Comparison of ENCODE assay signal across 6 cellular contexts in genomic region chr19:5623397-5624153, GRCh38. TPM values are rescaled to one million over a fixed set of nuclear protein-coding genes. Genes with fewer than 3 reads are reported as not detected.
DNase-seq lines count a peak whose midpoint lies in the region; ATAC-seq, FAIRE-seq and TF ChIP-seq lines count a peak whose summit lies in the region.

No MANE protein-coding gene starts in this region.

- TF ChIP-seq CTCF in HEK293 (tag by site-specific recombination; IDR thresholded peaks at IDR 0.05) (no peak), keratinocyte (optimal IDR thresholded peaks at IDR 0.05 in 1 of 3, IDR thresholded peaks at IDR 0.05 in 1 of 3, conservative IDR thresholded peaks at IDR 0.05 in 1 of 3; ENCODE audit: extremely low read depth in 1 of 3, insufficient read depth in 2 of 3, low read length in 3 of 3) (no peak), upper lobe of left lung (IDR thresholded peaks at IDR 0.05) (no peak)
- TF ChIP-seq CTCF in activated CD8-positive, alpha-beta T cell treated with anti-CD3 and anti-CD28 coated beads for 36 hours (IDR thresholded peaks at IDR 0.05), result no peak

- peak overlapping the region; percentile 100 for H3K27ac Mint-ChIP-seq in activated CD8-positive, alpha-beta T cell treated with anti-CD3 and anti-CD28 coated beads for 36 hours

- peak overlapping the region; percentile 78 for H2AFZ ChIP-seq in keratinocyte (ENCODE audit: control insufficient read depth, low read length)

- intact Hi-C loops in activated CD8-positive, alpha-beta T cell treated with anti-CD3 and anti-CD28 coated beads for 36 hours (cut with micrococcal nuclease), result loop anchor here (5.0 kb wide), 1 partner anchor 59 kb away; the partner anchor contains the start of genes HSD11B1L and MICOS13

- H3K4me3 ChIP-seq in HEK293 (ENCODE audit: low read depth, low read length) (peak overlapping the region; percentile 93), keratinocyte (ENCODE audit: control insufficient read depth in 2 of 3, extremely low read depth in 1 of 3, insufficient read depth in 2 of 3, low read depth in 1 of 3, low read length in 3 of 3) (peak overlapping the region; percentile 91 to 95 (median 95)), upper lobe of left lung (peak overlapping the region; percentile 74 to 100 (median 86))

- TF ChIP-seq EP300 in upper lobe of left lung (IDR thresholded peaks at IDR 0.05), result no peak

- no peaks in the 10 kb centered on the region for H3K27me3 Mint-ChIP-seq in activated CD8-positive, alpha-beta T cell treated with anti-CD3 and anti-CD28 coated beads for 36 hours

- H3K9me3 Mint-ChIP-seq in activated CD8-positive, alpha-beta T cell treated with anti-CD3 and anti-CD28 coated beads for 36 hours, result no peaks in the 10 kb centered on the region

- H3K9me1 ChIP-seq in keratinocyte (ENCODE audit: control insufficient read depth, extremely low read depth, insufficient read depth, low read length), result peaks cover 1% of the 10 kb centered on the region

- peaks cover 18% of the 10 kb centered on the region for H3K4me1 ChIP-seq in HEK293 (ENCODE audit: control insufficient read depth, insufficient read depth, low read length)
- H3K4me1 ChIP-seq in keratinocyte (ENCODE audit: control insufficient read depth, extremely low read depth, insufficient read depth, low read length), result peaks cover 22% of the 10 kb centered on the region
- peaks cover 69 to 79% (median 72%) of the 10 kb centered on the region in 4 donors for H3K4me1 ChIP-seq in upper lobe of left lung

- H3K9ac ChIP-seq in keratinocyte (ENCODE audit: control insufficient read depth, extremely low read depth, insufficient read depth, low read length), result peak overlapping the region; percentile 97

- CTCF ChIA-PET in HEK293 (lab: Yijun Ruan, JAX), result interaction anchor here (0.6 to 1.0 kb wide), 3 partner anchors 9 to 1580 kb away, joined by 3 to 6 read pairs (median 5); no protein-coding TSS in a partner anchor
- CTCF ChIA-PET in activated CD8-positive, alpha-beta T cell treated with anti-CD3 and anti-CD28 coated beads for 36 hours (lab: Charles Lee), result interaction anchor here (1.4 to 4.2 kb wide), 3 partner anchors 10 to 96 kb away, joined by 3 to 32 read pairs (median 5); partner anchors contain the start of genes CATSPERD, LONP1 and RPL36

- H3K4me1 Mint-ChIP-seq in activated CD8-positive, alpha-beta T cell treated with anti-CD3 and anti-CD28 coated beads for 36 hours (ENCODE audit: low read depth), result peaks cover 67% of the 10 kb centered on the region

- H3K27me3 ChIP-seq in keratinocyte (ENCODE audit: control insufficient read depth, extremely low read depth, insufficient read depth, low read length) (no peaks in the 10 kb centered on the region), upper lobe of left lung (no peaks in the 10 kb centered on the region)

- FAIRE-seq in keratinocyte (lab: Jason Lieb, UNC), result no peak

- peaks cover 96% of the 10 kb centered on the region for H3K79me2 ChIP-seq in keratinocyte (ENCODE audit: control insufficient read depth, insufficient read depth, low read length)

- dilution Hi-C loops in keratinocyte (cut with MboI; ENCODE audit: extremely low pct_ligation_motif_present, low sequenced_read_pairs), result no loop called here

- DNase-seq in activated CD8-positive, alpha-beta T cell treated with anti-CD3 and anti-CD28 coated beads for 36 hours, result peak; percentile 12
- no peak for DNase-seq in keratinocyte (ENCODE audit: low read depth, low spot score)
- no peak for DNase-seq in upper lobe of left lung
- no peak for DNase-seq in midbrain (lab: John Stamatoyannopoulos, UW)

- H3K27ac ChIP-seq in HEK293 (ENCODE audit: extremely low read depth, low read depth, low read length) (peak overlapping the region; percentile 89), keratinocyte (ENCODE audit: control insufficient read depth, insufficient read depth, low read length) (peak overlapping the region; percentile 87), upper lobe of left lung (peak overlapping the region; percentile 89 to 98 (median 96))

- H3K4me3 Mint-ChIP-seq in activated CD8-positive, alpha-beta T cell treated with anti-CD3 and anti-CD28 coated beads for 36 hours, result peak overlapping the region; percentile 100

- peaks cover 24% of the 10 kb centered on the region for H4K20me1 ChIP-seq in keratinocyte (ENCODE audit: control insufficient read depth, extremely low read depth, insufficient read depth, low read length)

- H3K36me3 Mint-ChIP-seq in activated CD8-positive, alpha-beta T cell treated with anti-CD3 and anti-CD28 coated beads for 36 hours (ENCODE audit: low read depth), result peaks cover 71% of the 10 kb centered on the region

- H3K9me3 ChIP-seq in HEK293 (ENCODE audit: control insufficient read depth, insufficient read depth, low read depth, low read length), result no peaks in the 10 kb centered on the region
- H3K9me3 ChIP-seq in keratinocyte (ENCODE audit: control insufficient read depth, low read depth, low read length), result no peaks in the 10 kb centered on the region
- no peaks in the 10 kb centered on the region for H3K9me3 ChIP-seq in upper lobe of left lung

- H3K4me2 ChIP-seq in keratinocyte (ENCODE audit: control insufficient read depth, extremely low read depth, insufficient read depth, low read depth, low read length), result peak overlapping the region; percentile 93

- WGBS in upper lobe of left lung, 2 donors, result 0% methylated on average over 24 to 30 of the region's 55 CpGs

- ATAC-seq in activated CD8-positive, alpha-beta T cell treated with anti-CD3 and anti-CD28 coated beads for 36 hours, result no peak
- no peak for ATAC-seq in upper lobe of left lung (ENCODE audit: low FRiP score in 2 of 2)
- ATAC-seq in HG02870 (IDR thresholded peaks at IDR 0.05; ENCODE audit: unreplicated experiment), result no peak

- TF ChIP-seq POLR2A in upper lobe of left lung (IDR thresholded peaks at IDR 0.05), result no peak

- POLR2A ChIA-PET in HEK293 (lab: Yijun Ruan, JAX), result interaction anchor here (0.6 to 5.5 kb wide), 21 partner anchors 12 to 469 kb away, joined by 3 to 49 read pairs (median 4); partner anchors contain the start of genes MICOS13, RPL36, TINCR and VMAC
- POLR2A ChIA-PET in activated CD8-positive, alpha-beta T cell treated with anti-CD3 and anti-CD28 coated beads for 36 hours (lab: Charles Lee), result interaction anchor here (0.6 to 5.7 kb wide), 16 partner anchors 10 to 712 kb away, joined by 3 to 17 read pairs (median 4); partner anchors contain the start of genes RPL36 and VMAC

- H3K36me3 ChIP-seq in HEK293 (ENCODE audit: control insufficient read depth in 2 of 2, insufficient read depth in 1 of 2, low read length in 2 of 2) (peaks cover 30 to 74% of the 10 kb centered on the region in 2 experiments), keratinocyte (ENCODE audit: control insufficient read depth in 2 of 2, extremely low read depth in 1 of 2, insufficient read depth in 2 of 2, low read length in 2 of 2) (peaks cover 19 to 54% of the 10 kb centered on the region in 2 experiments), upper lobe of left lung (peaks cover 6 to 57% (median 28%) of the 10 kb centered on the region in 4 donors)

RNA-seq across cellular contexts. Expression of gene SAFB, which starts 0.7 kb away (rescaled TPM):
- total RNA-seq in activated CD8-positive, alpha-beta T cell treated with anti-CD3 and anti-CD28 coated beads for 36 hours, result 100 to 1,000 TPM; 124 to 132 TPM
- 13.2 to 35.5 TPM (median 34.0 TPM) in 3 replicates for polyA plus RNA-seq in keratinocyte
- 187 TPM for polyA plus RNA-seq in keratinocyte (2011; ENCODE audit: low read depth)
- 16.0 and 25.5 TPM in 2 replicates for polyA plus RNA-seq in keratinocyte (2011; cell fraction: cytosol; rRNA removed)
- polyA plus RNA-seq in keratinocyte (2011; cell fraction: nucleus; rRNA removed), result 73.3 and 86.2 TPM in 2 replicates
- polyA plus RNA-seq in keratinocyte (2012; ENCODE audit: low replicate concordance), result 42.9 and 55.8 TPM in 2 replicates
- 6.2 to 22.1 TPM (median 20.6 TPM) in 3 replicates for polyA minus RNA-seq in keratinocyte
- polyA minus RNA-seq in keratinocyte (2011; cell fraction: cytosol; rRNA and poly(A)+ RNA removed), result 34.7 TPM
- 24.5 and 40.2 TPM in 2 replicates for polyA minus RNA-seq in keratinocyte (2011; cell fraction: nucleus; rRNA and poly(A)+ RNA removed)
- 100 to 1,000 TPM in 3 of 6 donors, 10 to 100 TPM in 3; 66.4 to 524 (median 113) TPM for total RNA-seq in upper lobe of left lung

RNA-seq across cellular contexts. Expression of gene SAFB2, which starts 1.0 kb away (rescaled TPM):
- total RNA-seq in activated CD8-positive, alpha-beta T cell treated with anti-CD3 and anti-CD28 coated beads for 36 hours, result 10 to 100 TPM; 70.8 to 78.0 TPM
- 8.0 to 17.5 TPM (median 15.3 TPM) in 3 replicates for polyA plus RNA-seq in keratinocyte
- polyA plus RNA-seq in keratinocyte (2011; ENCODE audit: low read depth), result 87.1 TPM
- polyA plus RNA-seq in keratinocyte (2011; cell fraction: cytosol; rRNA removed), result 9.5 and 12.7 TPM in 2 replicates
- polyA plus RNA-seq in keratinocyte (2011; cell fraction: nucleus; rRNA removed), result 54.1 and 65.9 TPM in 2 replicates
- polyA plus RNA-seq in keratinocyte (2012; ENCODE audit: low replicate concordance), result 24.7 and 26.2 TPM in 2 replicates
- 7.4 to 23.1 TPM (median 12.4 TPM) in 3 replicates for polyA minus RNA-seq in keratinocyte
- polyA minus RNA-seq in keratinocyte (2011; cell fraction: cytosol; rRNA and poly(A)+ RNA removed), result 19.2 TPM
- polyA minus RNA-seq in keratinocyte (2011; cell fraction: nucleus; rRNA and poly(A)+ RNA removed), result 13.1 and 29.9 TPM in 2 replicates
- total RNA-seq in upper lobe of left lung, result 100 to 1,000 TPM in 2 of 6 donors, 10 to 100 TPM in 4; 41.8 to 273 (median 94.5) TPM

RNA-seq across cellular contexts. Expression of gene TINCR, which starts 55.8 kb away (rescaled TPM):
- total RNA-seq in activated CD8-positive, alpha-beta T cell treated with anti-CD3 and anti-CD28 coated beads for 36 hours, result under 1 TPM; 0.38 to 0.50 TPM
- 5.6 to 20.3 TPM (median 9.7 TPM) in 3 replicates for polyA plus RNA-seq in keratinocyte
- 8.4 TPM for polyA plus RNA-seq in keratinocyte (2011; ENCODE audit: low read depth)
- polyA plus RNA-seq in keratinocyte (2011; cell fraction: cytosol; rRNA removed), result 11.8 and 17.1 TPM in 2 replicates
- polyA plus RNA-seq in keratinocyte (2011; cell fraction: nucleus; rRNA removed), result 8.5 and 10.4 TPM in 2 replicates
- polyA plus RNA-seq in keratinocyte (2012; ENCODE audit: low replicate concordance), result 6.7 and 45.3 TPM in 2 replicates
- polyA minus RNA-seq in keratinocyte, result 7.5 to 12.8 TPM (median 9.0 TPM) in 3 replicates
- polyA minus RNA-seq in keratinocyte (2011; cell fraction: cytosol; rRNA and poly(A)+ RNA removed), result 13.2 TPM
- 5.6 and 6.9 TPM in 2 replicates for polyA minus RNA-seq in keratinocyte (2011; cell fraction: nucleus; rRNA and poly(A)+ RNA removed)
- total RNA-seq in upper lobe of left lung, result 10 to 100 TPM in 1 of 6 donors, 1 to 10 TPM in 5; 3.1 to 12.8 (median 4.3) TPM

RNA-seq across cellular contexts. Expression of gene MICOS13, which starts 56.7 kb away (rescaled TPM):
- total RNA-seq in activated CD8-positive, alpha-beta T cell treated with anti-CD3 and anti-CD28 coated beads for 36 hours, result 10 to 100 TPM; 49.4 TPM
- 28.5 to 80.5 TPM (median 35.2 TPM) in 3 replicates for polyA plus RNA-seq in keratinocyte
- polyA plus RNA-seq in keratinocyte (2011; ENCODE audit: low read depth), result 12.1 TPM
- 23.6 and 53.9 TPM in 2 replicates for polyA plus RNA-seq in keratinocyte (2011; cell fraction: cytosol; rRNA removed)
- 19.1 and 20.6 TPM in 2 replicates for polyA plus RNA-seq in keratinocyte (2011; cell fraction: nucleus; rRNA removed)
- 53.1 and 77.8 TPM in 2 replicates for polyA plus RNA-seq in keratinocyte (2012; ENCODE audit: low replicate concordance)
- polyA minus RNA-seq in keratinocyte, result 10.2 to 30.7 TPM (median 16.9 TPM) in 3 replicates
- polyA minus RNA-seq in keratinocyte (2011; cell fraction: cytosol; rRNA and poly(A)+ RNA removed), result 55.1 TPM
- polyA minus RNA-seq in keratinocyte (2011; cell fraction: nucleus; rRNA and poly(A)+ RNA removed), result 7.0 and 8.1 TPM in 2 replicates
- total RNA-seq in upper lobe of left lung, result 10 to 100 TPM; 19.1 to 63.2 (median 34.2) TPM

RNA-seq across cellular contexts. Expression of gene HSD11B1L, which starts 57.3 kb away (rescaled TPM):
- 1 to 10 TPM; 2.7 to 3.5 TPM for total RNA-seq in activated CD8-positive, alpha-beta T cell treated with anti-CD3 and anti-CD28 coated beads for 36 hours
- polyA plus RNA-seq in keratinocyte, result 3.3 to 9.1 TPM (median 3.7 TPM) in 3 replicates
- polyA plus RNA-seq in keratinocyte (2011; ENCODE audit: low read depth), result 3.6 TPM
- polyA plus RNA-seq in keratinocyte (2011; cell fraction: cytosol; rRNA removed), result 2.7 and 7.9 TPM in 2 replicates
- polyA plus RNA-seq in keratinocyte (2011; cell fraction: nucleus; rRNA removed), result 3.9 and 6.8 TPM in 2 replicates
- polyA plus RNA-seq in keratinocyte (2012; ENCODE audit: low replicate concordance), result 5.1 and 9.5 TPM in 2 replicates
- 1.5 to 3.4 TPM (median 2.2 TPM) in 3 replicates for polyA minus RNA-seq in keratinocyte
- 5.6 TPM for polyA minus RNA-seq in keratinocyte (2011; cell fraction: cytosol; rRNA and poly(A)+ RNA removed)
- polyA minus RNA-seq in keratinocyte (2011; cell fraction: nucleus; rRNA and poly(A)+ RNA removed), result 2.9 and 4.3 TPM in 2 replicates
- 10 to 100 TPM in 4 of 6 donors, 1 to 10 TPM in 2; 4.5 to 26.5 (median 16.7) TPM for total RNA-seq in upper lobe of left lung
